Comparison of ENCODE assay signal across 8 cellular contexts in genomic region chr7:35519971-35520809, GRCh38.
DNase-seq lines count a peak whose midpoint lies in the region; ATAC-seq and TF ChIP-seq lines count a peak whose summit lies in the region.

No MANE protein-coding gene starts in this region.

- H3K4me1 Mint-ChIP-seq in Calu3 (ENCODE audit: low read depth, unreplicated experiment) (no peaks in the 10 kb centered on the region), endothelial cell (ENCODE audit: unreplicated experiment) (no peaks in the 10 kb centered on the region)
- H3K4me1 Mint-ChIP-seq in activated CD4-positive, alpha-beta memory T cell treated with anti-CD3 and anti-CD28 coated beads, Interleukin-2, amount 10 ng/mL, durations not matched to agents 7 days and 5 days, result no peaks in the 10 kb centered on the region

- peaks cover 87% of the 10 kb centered on the region for H3K27me3 Mint-ChIP-seq in Calu3 (ENCODE audit: unreplicated experiment)
- peaks cover 21% of the 10 kb centered on the region for H3K27me3 Mint-ChIP-seq in activated CD4-positive, alpha-beta memory T cell treated with anti-CD3 and anti-CD28 coated beads, Interleukin-2, amount 10 ng/mL, durations not matched to agents 7 days and 5 days
- peaks cover 2% of the 10 kb centered on the region for H3K27me3 Mint-ChIP-seq in endothelial cell (ENCODE audit: unreplicated experiment)

- H3K9me3 ChIP-seq in mucosa of descending colon (no peaks in the 10 kb centered on the region), tibial artery (peaks cover 0 to 3% (median 0%) of the 10 kb centered on the region in 3 donors)

- DNase-seq in Calu3 (peak; percentile 86), NCI-H526 treated with DMSO at 0.1 percent for 48 hours (lab: John Stamatoyannopoulos, UW) (peak; percentile 55), endothelial cell (ENCODE audit: low spot score) (peak; percentile 78), mucosa of descending colon (peak in 2 of 3 donors; percentile 38 to 81), tibial artery (peak in 1 of 2 donors; percentile 73)
- DNase-seq in activated CD4-positive, alpha-beta memory T cell treated with anti-CD3 and anti-CD28 coated beads, Interleukin-2, amount 10 ng/mL, durations not matched to agents 7 days and 5 days, result peak; percentile 59

- H3K27me3 ChIP-seq in tibial artery, result peaks cover 0 to 15% of the 10 kb centered on the region in 2 donors

- ATAC-seq in GM19438 (IDR thresholded peaks at IDR 0.05; ENCODE audit: low read depth, unreplicated experiment) (peak; percentile 92), HG03558 (IDR thresholded peaks at IDR 0.05; ENCODE audit: extremely low read depth, unreplicated experiment) (peak; percentile 81), mucosa of descending colon (peak; percentile 84)

- H3K36me3 ChIP-seq in mucosa of descending colon (ENCODE audit: low read depth) (no peaks in the 10 kb centered on the region), tibial artery (no peaks in the 10 kb centered on the region)

- H3K27ac ChIP-seq in tibial artery, result no peak overlapping the region

- H3K9me3 Mint-ChIP-seq in Calu3 (ENCODE audit: low read depth, unreplicated experiment) (no peaks in the 10 kb centered on the region), endothelial cell (ENCODE audit: unreplicated experiment) (no peaks in the 10 kb centered on the region)
- no peaks in the 10 kb centered on the region for H3K9me3 Mint-ChIP-seq in activated CD4-positive, alpha-beta memory T cell treated with anti-CD3 and anti-CD28 coated beads, Interleukin-2, amount 10 ng/mL, durations not matched to agents 7 days and 5 days

- CTCF ChIA-PET in Calu3 (lab: Charles Lee), result interaction anchor here (0.6 to 1.5 kb wide), 15 partner anchors 13 to 444 kb away, joined by 3 to 77 read pairs (median 4); no protein-coding TSS in a partner anchor
- CTCF ChIA-PET in activated CD4-positive, alpha-beta memory T cell treated with anti-CD3 and anti-CD28 coated beads, Interleukin-2, amount 10 ng/mL, durations not matched to agents 7 days and 5 days (lab: Charles Lee), result interaction anchor here (0.7 to 2.2 kb wide), 23 partner anchors 8 to 384 kb away, joined by 3 to 19 read pairs (median 4); no protein-coding TSS in a partner anchor

- H3K27ac Mint-ChIP-seq in Calu3 (ENCODE audit: unreplicated experiment) (no peak overlapping the region), endothelial cell (ENCODE audit: unreplicated experiment) (no peak overlapping the region)
- no peak overlapping the region for H3K27ac Mint-ChIP-seq in activated CD4-positive, alpha-beta memory T cell treated with anti-CD3 and anti-CD28 coated beads, Interleukin-2, amount 10 ng/mL, durations not matched to agents 7 days and 5 days

- intact Hi-C loops in Calu3 (cut with micrococcal nuclease; ENCODE audit: unreplicated experiment) (loop anchor here (1.0 to 5.0 kb wide), 4 partner anchors 95 to 482 kb away; no protein-coding TSS in a partner anchor), mucosa of descending colon (cut with DNase I, micrococcal nuclease) (no loop called here), tibial artery (cut with DNase I; ENCODE audit: low total_unique reads) (no loop called here)

- POLR2A ChIA-PET in activated CD4-positive, alpha-beta memory T cell treated with anti-CD3 and anti-CD28 coated beads, Interleukin-2, amount 10 ng/mL, durations not matched to agents 7 days and 5 days (lab: Charles Lee), result no interaction called here

- H3K4me3 Mint-ChIP-seq in Calu3 (ENCODE audit: low read depth, unreplicated experiment) (no peak overlapping the region), endothelial cell (ENCODE audit: unreplicated experiment) (no peak overlapping the region)
- H3K4me3 Mint-ChIP-seq in activated CD4-positive, alpha-beta memory T cell treated with anti-CD3 and anti-CD28 coated beads, Interleukin-2, amount 10 ng/mL, durations not matched to agents 7 days and 5 days, result no peak overlapping the region

- H3K4me1 ChIP-seq in mucosa of descending colon (ENCODE audit: low read depth), result no peaks in the 10 kb centered on the region
- no peaks in the 10 kb centered on the region for H3K4me1 ChIP-seq in tibial artery

- TF ChIP-seq CTCF in Calu3 (IDR thresholded peaks at IDR 0.05; ENCODE audit: unreplicated experiment) (peak; percentile 98), endothelial cell (IDR thresholded peaks at IDR 0.05; ENCODE audit: unreplicated experiment) (peak; percentile 87), mucosa of descending colon (IDR thresholded peaks at IDR 0.05) (peak; percentile 60), tibial artery (IDR thresholded peaks at IDR 0.05) (peak; percentile 45 to 50)

- BruUV-seq in Calu3 (replicated peaks; lab: Mats Ljungman, UMichigan), result no TSS peak

- H3K36me3 Mint-ChIP-seq in Calu3 (ENCODE audit: insufficient read depth, unreplicated experiment) (no peaks in the 10 kb centered on the region), endothelial cell (ENCODE audit: low read depth, unreplicated experiment) (no peaks in the 10 kb centered on the region)
- no peaks in the 10 kb centered on the region for H3K36me3 Mint-ChIP-seq in activated CD4-positive, alpha-beta memory T cell treated with anti-CD3 and anti-CD28 coated beads, Interleukin-2, amount 10 ng/mL, durations not matched to agents 7 days and 5 days (ENCODE audit: low read depth)

- H3K4me3 ChIP-seq in mucosa of descending colon (no peak overlapping the region), tibial artery (no peak overlapping the region)

Comparison
In these comparisons a context has a peak if more than half of its experiments do, and no peak if none do; other contexts are left out.
1. CTCF ChIP-seq: peak in every context shown above with its lines; median percentile 98 in Calu3; 87 in endothelial cell; 60 in mucosa of descending colon; 48 in tibial artery.